ENCODE assay signal across 1 cellular context in the genomic region with DNA sequence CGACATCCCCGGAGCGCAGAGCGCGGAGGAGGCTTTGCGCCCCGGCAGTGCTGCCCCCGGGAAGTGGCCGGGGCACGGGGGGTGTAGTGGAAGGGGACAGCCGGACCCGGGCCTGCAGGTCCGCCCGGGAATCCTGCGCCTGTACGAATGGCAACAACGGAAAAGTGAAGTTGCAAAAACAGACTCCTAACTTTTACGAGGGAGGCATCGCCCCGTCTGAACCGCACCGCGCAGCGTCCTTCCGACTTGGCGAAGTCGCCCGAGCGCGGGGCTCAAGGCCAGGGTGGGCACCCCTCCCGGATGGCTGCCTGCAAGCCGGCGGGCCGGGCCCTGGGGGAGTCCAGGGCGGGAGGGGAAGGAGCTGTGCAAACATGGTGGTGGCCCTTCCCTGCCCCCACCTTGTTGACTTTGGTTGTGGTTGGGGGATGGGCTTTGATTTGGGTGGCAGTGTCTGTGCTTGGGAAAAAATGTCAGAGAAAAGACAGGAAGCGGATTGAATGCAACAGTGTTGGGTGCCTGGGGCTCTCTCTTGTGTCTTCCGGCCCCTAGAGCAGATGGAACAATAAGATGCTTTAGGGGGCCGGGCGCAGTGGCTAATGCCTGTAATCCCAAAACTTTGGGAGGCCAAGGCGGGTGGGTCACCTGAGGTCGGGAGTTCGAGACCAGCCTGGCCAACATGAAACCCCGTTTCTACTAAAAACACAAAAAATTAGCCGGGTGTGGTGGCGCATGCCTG.
TF ChIP-seq lines count a peak whose summit lies in the region.

No MANE protein-coding gene starts in this region.

TF ChIP-seq in HepG2, 621 proteins besides CTCF, POLR2A, EP300 and RAD21 (continued from another document and continues in another):
- TF ChIP-seq ZNF24 (IDR thresholded peaks at IDR 0.05) (no peak), ZNF850 (CRISPR knock-in tag; conservative IDR thresholded peaks at IDR 0.05) (no peak), ZNF274 (CRISPR knock-in tag; IDR thresholded peaks at IDR 0.05) (0 out of 2 replicates have a peak, but pooled peaks have one; percentile 56), ZNF143 (CRISPR knock-in tag; IDR thresholded peaks at IDR 0.05) (0 out of 2 replicates have a peak, but pooled peaks have one; percentile 33), ZFP36L1 (CRISPR knock-in tag; IDR thresholded peaks at IDR 0.05) (peak; percentile 95; the same call in 1 of the 2 replicates), TBX2 (CRISPR knock-in tag; IDR thresholded peaks at IDR 0.05; ENCODE audit: borderline replicate concordance) (peak; percentile 78; the same call in 1 of the 2 replicates), ZNF430 (CRISPR knock-in tag; IDR thresholded peaks at IDR 0.05) (peak; percentile 76), TSC22D2 (CRISPR knock-in tag; IDR thresholded peaks at IDR 0.05; ENCODE audit: borderline replicate concordance) (peak; percentile 21; the same call in 1 of the 2 replicates), KDM2A (CRISPR knock-in tag; IDR thresholded peaks at IDR 0.05; ENCODE audit: borderline replicate concordance, low read depth) (peak; percentile 90), KAT2B (IDR thresholded peaks at IDR 0.05; ENCODE audit: borderline replicate concordance, low read depth, low read length) (no peak), SSRP1 (CRISPR knock-in tag; IDR thresholded peaks at IDR 0.05) (peak; percentile 97), MTA1 (CRISPR knock-in tag; IDR thresholded peaks at IDR 0.05; ENCODE audit: borderline replicate concordance) (peak; percentile 95; the same call in 1 of the 2 replicates), HCFC1 (IDR thresholded peaks at IDR 0.05; ENCODE audit: low read depth, low read length) (0 out of 2 replicates have a peak, but pooled peaks have one; percentile 10), U2AF1 (optimal IDR thresholded peaks at IDR 0.05; ENCODE audit: low read depth, low read length) (no peak), ZNF34 (CRISPR knock-in tag; IDR thresholded peaks at IDR 0.05; ENCODE audit: borderline replicate concordance) (peak; percentile 88; the same call in 1 of the 2 replicates), HOXA3 (CRISPR knock-in tag; IDR thresholded peaks at IDR 0.05) (peak; percentile 91), ATF7 (IDR thresholded peaks at IDR 0.05) (no peak), ATF7 (CRISPR knock-in tag; IDR thresholded peaks at IDR 0.05) (no peak), KDM6A (CRISPR knock-in tag; IDR thresholded peaks at IDR 0.05; ENCODE audit: low read depth) (peak; percentile 97), ZNF616 (CRISPR knock-in tag; IDR thresholded peaks at IDR 0.05; ENCODE audit: low read depth) (peak; percentile 58; the same call in 1 of the 2 replicates), SP4 (CRISPR knock-in tag; IDR thresholded peaks at IDR 0.05) (peak; percentile 54; the same call in 1 of the 2 replicates), ZNF670 (CRISPR knock-in tag; IDR thresholded peaks at IDR 0.05; ENCODE audit: borderline replicate concordance) (peak; percentile 94), ZSCAN12 (CRISPR knock-in tag; IDR thresholded peaks at IDR 0.05) (peak; percentile 63; the same call in 1 of the 2 replicates), NR2C2 (CRISPR knock-in tag; IDR thresholded peaks at IDR 0.05; ENCODE audit: borderline replicate concordance) (peak; percentile 77), ZNF678 (CRISPR knock-in tag; IDR thresholded peaks at IDR 0.05) (peak; percentile 56; the same call in 1 of the 2 replicates), ZNF331 (CRISPR knock-in tag; IDR thresholded peaks at IDR 0.05) (peak; percentile 90), NONO (IDR thresholded peaks at IDR 0.05) (no peak), NONO (CRISPR knock-in tag; conservative IDR thresholded peaks at IDR 0.05) (peak; percentile 94), MTF1 (CRISPR knock-in tag; IDR thresholded peaks at IDR 0.05) (no peak; the same call in 1 of the 2 replicates), ZNF589 (CRISPR knock-in tag; conservative IDR thresholded peaks at IDR 0.05) (no peak; the same call in 1 of the 2 replicates), ATAD3A (CRISPR knock-in tag; IDR thresholded peaks at IDR 0.05) (no peak), TEAD3 (CRISPR knock-in tag; optimal IDR thresholded peaks at IDR 0.05; ENCODE audit: borderline replicate concordance) (peak; percentile 83), KLF12 (CRISPR knock-in tag; IDR thresholded peaks at IDR 0.05; ENCODE audit: borderline replicate concordance) (0 out of 2 replicates have a peak, but pooled peaks have one; percentile 62), ZNF563 (CRISPR knock-in tag; IDR thresholded peaks at IDR 0.05) (peak; percentile 61; the same call in 1 of the 2 replicates), ZNF550 (CRISPR knock-in tag; IDR thresholded peaks at IDR 0.05; ENCODE audit: borderline replicate concordance) (no peak), MEIS1 (CRISPR knock-in tag; IDR thresholded peaks at IDR 0.05; ENCODE audit: borderline replicate concordance) (0 out of 2 replicates have a peak, but pooled peaks have one; percentile 85), ZFP37 (CRISPR knock-in tag; IDR thresholded peaks at IDR 0.05; ENCODE audit: borderline replicate concordance) (no peak), TCF7 (IDR thresholded peaks at IDR 0.05; ENCODE audit: low read depth) (no peak), ZBTB7A (CRISPR knock-in tag; IDR thresholded peaks at IDR 0.05) (peak; percentile 90), SYNCRIP (IDR thresholded peaks at IDR 0.05; ENCODE audit: insufficient read depth, low read depth, low read length) (no peak), ZSCAN29 (CRISPR knock-in tag; conservative IDR thresholded peaks at IDR 0.05) (peak; percentile 94), ZNF253 (CRISPR knock-in tag; IDR thresholded peaks at IDR 0.05; ENCODE audit: borderline replicate concordance) (no peak), GPN1 (CRISPR knock-in tag; IDR thresholded peaks at IDR 0.05; ENCODE audit: borderline replicate concordance) (no peak), PPARG (CRISPR knock-in tag; conservative IDR thresholded peaks at IDR 0.05) (peak; percentile 79), SKI (IDR thresholded peaks at IDR 0.05; ENCODE audit: partially characterized antibody) (peak; percentile 84), NFE2L1 (CRISPR knock-in tag; IDR thresholded peaks at IDR 0.05; ENCODE audit: borderline replicate concordance) (no peak), SRF (IDR thresholded peaks at IDR 0.05; ENCODE audit: low read depth, low read length) (no peak), ZNF644 (CRISPR knock-in tag; IDR thresholded peaks at IDR 0.05; ENCODE audit: low read depth) (peak; percentile 74), POLR2AphosphoS5 (IDR thresholded peaks at IDR 0.05; ENCODE audit: low read depth, low read length) (peak; percentile 49), ZNF792 (CRISPR knock-in tag; IDR thresholded peaks at IDR 0.05) (peak; percentile 89)
- TF ChIP-seq, protein P1, sequence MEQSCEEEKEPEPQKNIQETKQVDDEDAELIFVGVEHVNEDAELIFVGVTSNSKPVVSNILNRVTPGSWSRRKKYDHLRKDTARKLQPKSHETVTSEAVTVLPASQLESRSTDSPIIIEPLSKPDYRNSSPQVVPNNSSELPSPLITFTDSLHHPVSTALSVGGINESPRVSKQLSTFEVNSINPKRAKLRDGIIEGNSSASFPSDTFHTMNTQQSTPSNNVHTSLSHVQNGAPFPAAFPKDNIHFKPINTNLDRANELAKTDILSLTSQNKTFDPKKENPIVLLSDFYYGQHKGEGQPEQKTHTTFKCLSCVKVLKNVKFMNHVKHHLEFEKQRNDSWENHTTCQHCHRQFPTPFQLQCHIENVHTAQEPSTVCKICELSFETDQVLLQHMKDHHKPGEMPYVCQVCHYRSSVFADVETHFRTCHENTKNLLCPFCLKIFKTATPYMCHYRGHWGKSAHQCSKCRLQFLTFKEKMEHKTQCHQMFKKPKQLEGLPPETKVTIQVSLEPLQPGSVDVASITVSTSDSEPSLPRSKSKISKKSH (CRISPR knock-in tag; IDR thresholded peaks at IDR 0.05; ENCODE audit: borderline replicate concordance): no peak; the same call in 1 of the 2 replicates
- TF ChIP-seq, protein P2, sequence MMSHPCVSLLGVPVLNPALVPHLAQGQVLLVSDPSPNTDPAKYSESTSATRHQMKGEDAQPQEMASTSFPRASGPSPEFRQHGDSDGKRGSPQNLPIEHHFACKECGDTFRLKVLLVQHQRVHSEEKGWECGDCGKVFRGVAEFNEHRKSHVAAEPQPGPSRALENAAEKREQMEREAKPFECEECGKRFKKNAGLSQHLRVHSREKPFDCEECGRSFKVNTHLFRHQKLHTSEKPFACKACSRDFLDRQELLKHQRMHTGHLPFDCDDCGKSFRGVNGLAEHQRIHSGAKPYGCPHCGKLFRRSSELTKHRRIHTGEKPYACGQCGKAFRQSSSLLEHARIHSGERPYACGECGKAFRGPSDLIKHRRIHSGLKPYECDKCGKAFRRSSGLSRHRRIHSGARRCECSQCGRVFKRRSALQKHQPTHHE (CRISPR knock-in tag; IDR thresholded peaks at IDR 0.05; ENCODE audit: borderline replicate concordance): 0 out of 2 replicates have a peak, but pooled peaks have one; percentile 40
- TF ChIP-seq, protein P3, sequence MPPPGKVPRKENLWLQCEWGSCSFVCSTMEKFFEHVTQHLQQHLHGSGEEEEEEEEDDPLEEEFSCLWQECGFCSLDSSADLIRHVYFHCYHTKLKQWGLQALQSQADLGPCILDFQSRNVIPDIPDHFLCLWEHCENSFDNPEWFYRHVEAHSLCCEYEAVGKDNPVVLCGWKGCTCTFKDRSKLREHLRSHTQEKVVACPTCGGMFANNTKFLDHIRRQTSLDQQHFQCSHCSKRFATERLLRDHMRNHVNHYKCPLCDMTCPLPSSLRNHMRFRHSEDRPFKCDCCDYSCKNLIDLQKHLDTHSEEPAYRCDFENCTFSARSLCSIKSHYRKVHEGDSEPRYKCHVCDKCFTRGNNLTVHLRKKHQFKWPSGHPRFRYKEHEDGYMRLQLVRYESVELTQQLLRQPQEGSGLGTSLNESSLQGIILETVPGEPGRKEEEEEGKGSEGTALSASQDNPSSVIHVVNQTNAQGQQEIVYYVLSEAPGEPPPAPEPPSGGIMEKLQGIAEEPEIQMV (CRISPR knock-in tag; IDR thresholded peaks at IDR 0.05; ENCODE audit: low read depth): no peak; the same call in 1 of the 2 replicates
- TF ChIP-seq, protein P4, sequence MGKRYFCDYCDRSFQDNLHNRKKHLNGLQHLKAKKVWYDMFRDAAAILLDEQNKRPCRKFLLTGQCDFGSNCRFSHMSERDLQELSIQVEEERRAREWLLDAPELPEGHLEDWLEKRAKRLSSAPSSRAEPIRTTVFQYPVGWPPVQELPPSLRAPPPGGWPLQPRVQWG (CRISPR knock-in tag; IDR thresholded peaks at IDR 0.05; ENCODE audit: borderline replicate concordance, low read depth): no peak
- TF ChIP-seq, protein P5, sequence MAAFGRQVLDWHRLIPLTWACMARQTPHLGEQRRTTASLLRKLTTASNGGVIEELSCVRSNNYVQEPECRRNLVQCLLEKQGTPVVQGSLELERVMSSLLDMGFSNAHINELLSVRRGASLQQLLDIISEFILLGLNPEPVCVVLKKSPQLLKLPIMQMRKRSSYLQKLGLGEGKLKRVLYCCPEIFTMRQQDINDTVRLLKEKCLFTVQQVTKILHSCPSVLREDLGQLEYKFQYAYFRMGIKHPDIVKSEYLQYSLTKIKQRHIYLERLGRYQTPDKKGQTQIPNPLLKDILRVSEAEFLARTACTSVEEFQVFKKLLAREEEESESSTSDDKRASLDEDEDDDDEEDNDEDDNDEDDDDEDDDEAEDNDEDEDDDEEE (CRISPR knock-in tag; IDR thresholded peaks at IDR 0.05): peak; percentile 79; the same call in 1 of the 2 replicates
- TF ChIP-seq, protein P6, sequence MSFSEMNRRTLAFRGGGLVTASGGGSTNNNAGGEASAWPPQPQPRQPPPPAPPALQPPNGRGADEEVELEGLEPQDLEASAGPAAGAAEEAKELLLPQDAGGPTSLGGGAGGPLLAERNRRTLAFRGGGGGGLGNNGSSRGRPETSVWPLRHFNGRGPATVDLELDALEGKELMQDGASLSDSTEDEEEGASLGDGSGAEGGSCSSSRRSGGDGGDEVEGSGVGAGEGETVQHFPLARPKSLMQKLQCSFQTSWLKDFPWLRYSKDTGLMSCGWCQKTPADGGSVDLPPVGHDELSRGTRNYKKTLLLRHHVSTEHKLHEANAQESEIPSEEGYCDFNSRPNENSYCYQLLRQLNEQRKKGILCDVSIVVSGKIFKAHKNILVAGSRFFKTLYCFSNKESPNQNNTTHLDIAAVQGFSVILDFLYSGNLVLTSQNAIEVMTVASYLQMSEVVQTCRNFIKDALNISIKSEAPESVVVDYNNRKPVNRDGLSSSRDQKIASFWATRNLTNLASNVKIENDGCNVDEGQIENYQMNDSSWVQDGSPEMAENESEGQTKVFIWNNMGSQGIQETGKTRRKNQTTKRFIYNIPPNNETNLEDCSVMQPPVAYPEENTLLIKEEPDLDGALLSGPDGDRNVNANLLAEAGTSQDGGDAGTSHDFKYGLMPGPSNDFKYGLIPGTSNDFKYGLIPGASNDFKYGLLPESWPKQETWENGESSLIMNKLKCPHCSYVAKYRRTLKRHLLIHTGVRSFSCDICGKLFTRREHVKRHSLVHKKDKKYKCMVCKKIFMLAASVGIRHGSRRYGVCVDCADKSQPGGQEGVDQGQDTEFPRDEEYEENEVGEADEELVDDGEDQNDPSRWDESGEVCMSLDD (CRISPR knock-in tag; IDR thresholded peaks at IDR 0.05; ENCODE audit: borderline replicate concordance): peak; percentile 86; the same call in 1 of the 2 replicates
- TF ChIP-seq, protein P7, sequence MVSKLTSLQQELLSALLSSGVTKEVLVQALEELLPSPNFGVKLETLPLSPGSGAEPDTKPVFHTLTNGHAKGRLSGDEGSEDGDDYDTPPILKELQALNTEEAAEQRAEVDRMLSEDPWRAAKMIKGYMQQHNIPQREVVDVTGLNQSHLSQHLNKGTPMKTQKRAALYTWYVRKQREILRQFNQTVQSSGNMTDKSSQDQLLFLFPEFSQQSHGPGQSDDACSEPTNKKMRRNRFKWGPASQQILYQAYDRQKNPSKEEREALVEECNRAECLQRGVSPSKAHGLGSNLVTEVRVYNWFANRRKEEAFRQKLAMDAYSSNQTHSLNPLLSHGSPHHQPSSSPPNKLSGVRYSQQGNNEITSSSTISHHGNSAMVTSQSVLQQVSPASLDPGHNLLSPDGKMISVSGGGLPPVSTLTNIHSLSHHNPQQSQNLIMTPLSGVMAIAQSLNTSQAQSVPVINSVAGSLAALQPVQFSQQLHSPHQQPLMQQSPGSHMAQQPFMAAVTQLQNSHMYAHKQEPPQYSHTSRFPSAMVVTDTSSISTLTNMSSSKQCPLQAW (CRISPR knock-in tag; IDR thresholded peaks at IDR 0.05): peak; percentile 94
- TF ChIP-seq, protein P8, sequence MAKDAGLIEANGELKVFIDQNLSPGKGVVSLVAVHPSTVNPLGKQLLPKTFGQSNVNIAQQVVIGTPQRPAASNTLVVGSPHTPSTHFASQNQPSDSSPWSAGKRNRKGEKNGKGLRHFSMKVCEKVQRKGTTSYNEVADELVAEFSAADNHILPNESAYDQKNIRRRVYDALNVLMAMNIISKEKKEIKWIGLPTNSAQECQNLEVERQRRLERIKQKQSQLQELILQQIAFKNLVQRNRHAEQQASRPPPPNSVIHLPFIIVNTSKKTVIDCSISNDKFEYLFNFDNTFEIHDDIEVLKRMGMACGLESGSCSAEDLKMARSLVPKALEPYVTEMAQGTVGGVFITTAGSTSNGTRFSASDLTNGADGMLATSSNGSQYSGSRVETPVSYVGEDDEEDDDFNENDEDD (CRISPR knock-in tag; IDR thresholded peaks at IDR 0.05; ENCODE audit: borderline replicate concordance): peak; percentile 83; the same call in 1 of the 2 replicates
- TF ChIP-seq, protein P9, sequence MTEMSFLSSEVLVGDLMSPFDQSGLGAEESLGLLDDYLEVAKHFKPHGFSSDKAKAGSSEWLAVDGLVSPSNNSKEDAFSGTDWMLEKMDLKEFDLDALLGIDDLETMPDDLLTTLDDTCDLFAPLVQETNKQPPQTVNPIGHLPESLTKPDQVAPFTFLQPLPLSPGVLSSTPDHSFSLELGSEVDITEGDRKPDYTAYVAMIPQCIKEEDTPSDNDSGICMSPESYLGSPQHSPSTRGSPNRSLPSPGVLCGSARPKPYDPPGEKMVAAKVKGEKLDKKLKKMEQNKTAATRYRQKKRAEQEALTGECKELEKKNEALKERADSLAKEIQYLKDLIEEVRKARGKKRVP (CRISPR knock-in tag; IDR thresholded peaks at IDR 0.05): peak in 1 of 2 experiments; percentile 64; a peak in 2 of 4 replicates
